14 cellular contexts compared by ENCODE assay signal in the genomic region with DNA sequence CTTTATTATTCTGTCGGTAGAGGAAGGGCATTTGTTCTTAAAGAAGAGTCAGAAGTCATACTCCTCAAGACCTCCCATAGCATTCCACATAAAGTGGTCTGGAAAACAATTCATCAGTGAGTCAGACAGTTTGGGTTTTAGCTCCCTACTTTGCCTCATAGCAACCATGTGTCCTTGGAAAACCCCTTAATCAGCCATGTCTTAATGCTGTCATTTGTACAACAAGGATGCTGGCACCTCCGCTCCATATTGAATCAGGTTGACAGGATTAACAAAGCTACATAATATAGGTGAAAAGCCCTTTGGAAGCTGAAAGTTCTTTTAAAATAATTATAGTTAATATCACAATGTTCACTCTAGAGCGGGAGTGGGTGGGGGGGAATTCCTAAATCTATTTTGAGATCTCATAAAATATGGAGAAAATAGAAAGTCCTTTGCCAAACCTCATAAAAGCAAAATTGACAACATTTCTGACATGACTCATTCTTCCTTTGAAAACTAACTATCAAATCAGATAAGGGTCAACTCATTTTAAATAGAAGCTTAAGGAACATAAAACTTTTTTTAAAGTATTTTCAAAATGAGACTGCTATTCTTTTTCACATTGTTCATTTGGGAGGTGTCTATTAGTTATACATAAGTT. TPM values are rescaled to one million over a fixed set of nuclear protein-coding genes. Genes with fewer than 3 reads are reported as not detected.
DNase-seq lines count a peak whose midpoint lies in the region; ATAC-seq, FAIRE-seq and TF ChIP-seq lines count a peak whose summit lies in the region.
"Had no signal": no experiment of that assay in that cellular context is flagged by ENCODE, and none has a peak within 500 bp of the region (broad histone marks: within the 10 kb centered on the region; RNA-seq: fewer than 3 reads in every experiment).

No MANE protein-coding gene starts in this region.

- H3K4me1 ChIP-seq in right cardiac atrium (ENCODE audit: control insufficient read depth, insufficient read depth, low read length) = peaks cover 1% of the 10 kb centered on the region
- H3K4me1 ChIP-seq: Caco-2 had no signal

- no peaks in the 10 kb centered on the region for H3K27me3 ChIP-seq in right cardiac atrium (ENCODE audit: control insufficient read depth, insufficient read depth)

- 64% methylated on average over 3 of the region's 3 CpGs for WGBS in right cardiac atrium

- TF ChIP-seq CTCF in epithelial cell of esophagus (IDR thresholded peaks at IDR 0.05; ENCODE audit: insufficient read depth, low read depth, low read length, missing control alignments) (no peak), osteocyte (IDR thresholded peaks at IDR 0.05) (no peak), GM13976 (IDR thresholded peaks at IDR 0.05; ENCODE audit: borderline replicate concordance, control extremely low read depth, extremely low read depth, insufficient read depth, missing control alignments) (no peak)

- no peak for DNase-seq in GM19239 (ENCODE audit: insufficient read length, low spot score)
- peak; percentile 74 for DNase-seq in RCC 7860 (ENCODE audit: low spot score)
- DNase-seq in epithelial cell of esophagus (ENCODE audit: low read depth) = peak; percentile 24
- no peak for DNase-seq in osteocyte (ENCODE audit: extremely low spot score, unreplicated experiment)
- no peak for DNase-seq in GM12892 (ENCODE audit: insufficient read length)
- DNase-seq in NOMO-1 treated with DMSO at 0.1 percent for 48 hours (lab: John Stamatoyannopoulos, UW; ENCODE audit: unreplicated experiment) = no peak
- no peak for DNase-seq in GM13976 (ENCODE audit: low spot score)
- DNase-seq in right cardiac atrium = no peak
- DNase-seq: activated CD4-positive, alpha-beta T cell treated with anti-CD3 and anti-CD28 coated beads for 1 hour; Caco-2; NCI-H1092; NCI-H524 treated with DMSO at 0.1 percent for 48 hours had no signal

- in situ Hi-C loops in GM13976 (cut with MboI; ENCODE audit: low sequenced_read_pairs, unreplicated experiment) = no loop called here

- intact Hi-C loops in right cardiac atrium (cut with DNase I) = no loop called here

- no peak for TF ChIP-seq POLR2A in GM12892 (IDR thresholded peaks at IDR 0.05; ENCODE audit: low read depth, low read length)

- no peaks in the 10 kb centered on the region for H3K36me3 Mint-ChIP-seq in osteocyte (ENCODE audit: unreplicated experiment)

- no peak for ATAC-seq in right cardiac atrium

- H3K4me3 ChIP-seq in epithelial cell of esophagus (ENCODE audit: low read length) (no peak overlapping the region), right cardiac atrium (ENCODE audit: low read length) (no peak overlapping the region)
- H3K4me3 ChIP-seq: skin epidermis had no signal

- H3K4me3 Mint-ChIP-seq in osteocyte (ENCODE audit: unreplicated experiment) = no peak overlapping the region

- H3K9me3 Mint-ChIP-seq in osteocyte (ENCODE audit: unreplicated experiment) = peaks cover 5% of the 10 kb centered on the region
- H3K9me3 Mint-ChIP-seq: activated naive CD4-positive, alpha-beta T cell treated with anti-CD3 and anti-CD28 coated beads, Interleukin-2, amount 50 U/mL, for 72 hours had no signal

- FAIRE-seq in GM19239 (lab: Jason Lieb, UNC) = peak; percentile 18
- FAIRE-seq in RCC 7860 (lab: Jason Lieb, UNC) = peak; percentile 66
- no peak for FAIRE-seq in GM12892 (lab: Jason Lieb, UNC)

- H3K27me3 Mint-ChIP-seq in osteocyte (ENCODE audit: unreplicated experiment) = no peaks in the 10 kb centered on the region

- H3K9me3 ChIP-seq in right cardiac atrium (ENCODE audit: control insufficient read depth, low read length) = no peaks in the 10 kb centered on the region
- H3K9me3 ChIP-seq: Caco-2 had no signal

- H3K27ac Mint-ChIP-seq in osteocyte (ENCODE audit: unreplicated experiment) = peak overlapping the region; percentile 45
- H3K27ac Mint-ChIP-seq: activated naive CD4-positive, alpha-beta T cell treated with anti-CD3 and anti-CD28 coated beads, Interleukin-2, amount 50 U/mL, for 72 hours had no signal

- H3K4me1 Mint-ChIP-seq in osteocyte (ENCODE audit: unreplicated experiment) = peaks cover 24% of the 10 kb centered on the region

- no peak overlapping the region for H3K27ac ChIP-seq in right cardiac atrium (ENCODE audit: low read length)

RNA-seq across cellular contexts. Expression of gene GUCY1A1, which starts 37.3 kb away (rescaled TPM):
- total RNA-seq in osteocyte (10.8 and 11.5 TPM in 2 replicates), right cardiac atrium (10 to 100 TPM; 43.6 to 82.5 (median 64.3) TPM)
- polyA plus RNA-seq in GM12892 (2012; ENCODE audit: missing spikeins) = 0.19 TPM
- polyA plus RNA-seq in right cardiac atrium = 9.9 TPM
- total RNA-seq: activated naive CD4-positive, alpha-beta T cell treated with anti-CD3 and anti-CD28 coated beads, Interleukin-2, amount 50 U/mL, for 72 hours; Caco-2 had no signal

Comparison
In these comparisons a context has a peak if more than half of its experiments do, and no peak if none do; other contexts are left out.
1. DNase-seq: peak in RCC 7860 (single experiment) and epithelial cell of esophagus (single experiment); none in GM19239 (single experiment), osteocyte (single experiment), GM12892 (single experiment), NOMO-1 treated with DMSO at 0.1 percent for 48 hours (single experiment), GM13976 (single experiment) and right cardiac atrium (0 of 3).